19 cellular contexts compared by ENCODE assay signal in genomic region chr2:205245001-205245400, GRCh38.
A peak's percentile ranks its signal among the peaks of the same experiment; 100 is the strongest.
DNase-seq lines count a peak whose midpoint lies in the region; ATAC-seq, FAIRE-seq and TF ChIP-seq lines count a peak whose summit lies in the region.
"Had no signal": no experiment of that assay in that cellular context is flagged by ENCODE, and none has a peak within 500 bp of the region (broad histone marks: within the 10 kb centered on the region; RNA-seq: fewer than 3 reads in every experiment).

No MANE protein-coding gene starts in this region.

- peak overlapping the region; percentile 4 for H2AFZ ChIP-seq in GM23248
- no peak overlapping the region for H2AFZ ChIP-seq in endothelial cell of umbilical vein (ENCODE audit: low read depth, low read length)

- H3K27ac ChIP-seq in GM23248 = peak overlapping the region; percentile 42
- H3K27ac ChIP-seq in endothelial cell of umbilical vein (ENCODE audit: insufficient read depth, low read depth, low read length) = no peak overlapping the region
- no peak overlapping the region for H3K27ac ChIP-seq in right cardiac atrium (ENCODE audit: low read length)
- H3K27ac ChIP-seq: Peyer's patch had no signal

- dilution Hi-C loops in endothelial cell of umbilical vein (cut with MboI; ENCODE audit: extremely low pct_ligation_motif_present, low sequenced_read_pairs) = no loop called here

- no peaks in the 10 kb centered on the region for H3K9me2 ChIP-seq in GM23248 (ENCODE audit: insufficient read depth)

- H3K4me3 ChIP-seq in GM23248 (peak overlapping the region; percentile 15; the same call in 1 of the 2 replicates), endothelial cell of umbilical vein (replicated peaks in 1 of 3; ENCODE audit: insufficient read depth in 1 of 3, low read depth in 1 of 3, low read length in 3 of 3) (no peak overlapping the region), right cardiac atrium (ENCODE audit: low read length) (no peak overlapping the region)
- H3K4me3 ChIP-seq: HAP-1, Peyer's patch had no signal

- peaks cover 19% of the 10 kb centered on the region for H3K4me1 ChIP-seq in GM23248 (ENCODE audit: insufficient read depth)
- peaks cover 9% of the 10 kb centered on the region for H3K4me1 ChIP-seq in endothelial cell of umbilical vein (ENCODE audit: control insufficient read depth, extremely low read depth, insufficient read depth, low read length)
- H3K4me1 ChIP-seq in right cardiac atrium (ENCODE audit: control insufficient read depth, insufficient read depth, low read length) = no peaks in the 10 kb centered on the region
- H3K4me1 ChIP-seq: Caco-2, HAP-1, Peyer's patch had no signal

- H3K9me3 ChIP-seq in GM23248 (ENCODE audit: low read depth) (no peaks in the 10 kb centered on the region), endothelial cell of umbilical vein (replicated peaks; ENCODE audit: control insufficient read depth, insufficient read depth, low read length) (no peaks in the 10 kb centered on the region), right cardiac atrium (ENCODE audit: control insufficient read depth, low read length) (no peaks in the 10 kb centered on the region)
- H3K9me3 ChIP-seq: Caco-2, HAP-1, Peyer's patch had no signal

- POLR2A ChIA-PET in endothelial cell of umbilical vein (lab: Charles Lee) = no interaction called here

- FAIRE-seq in endothelial cell of umbilical vein (lab: Jason Lieb, UNC) (no peak), D721Med (lab: Jason Lieb, UNC) (no peak), urothelium cell line (lab: Jason Lieb, UNC) (no peak)

- H3K36me3 ChIP-seq in GM23248 (ENCODE audit: low read depth) (no peaks in the 10 kb centered on the region), endothelial cell of umbilical vein (ENCODE audit: control insufficient read depth in 2 of 2, extremely low read depth in 1 of 2, insufficient read depth in 2 of 2, low read length in 2 of 2) (no peaks in the 10 kb centered on the region)
- H3K36me3 ChIP-seq: HAP-1, Peyer's patch had no signal

- DNase-seq in GM23248 = peak; percentile 28
- peak; percentile 22 for DNase-seq in endothelial cell of umbilical vein (ENCODE audit: low read depth, low spot score)
- DNase-seq in right cardiac atrium = peak in 2 of 3 donors; percentile 34 to 75
- no peak for DNase-seq in sciatic nerve (ENCODE audit: low spot score)
- DNase-seq in omental fat pad (ENCODE audit: low spot score) = no peak
- DNase-seq in D721Med (ENCODE audit: insufficient read length, low spot score) = no peak
- DNase-seq in urothelium cell line (ENCODE audit: low spot score) = no peak
- DNase-seq: ACHN; Caco-2; CD4-positive, CD25-positive, alpha-beta regulatory T cell; Kasumi-1; MM.1S; NCI-H1092 treated with DMSO at 0.1 percent for 48 hours; NCI-H1694; NCI-H510A treated with DMSO at 0.1 percent for 48 hours; Peyer's patch; SHP77 had no signal

- no TSS peak for BruUV-seq in endothelial cell of umbilical vein (replicated peaks; lab: Mats Ljungman, UMichigan)

- H3K27me3 ChIP-seq in GM23248 (replicated peaks; ENCODE audit: insufficient read depth) (no peaks in the 10 kb centered on the region), endothelial cell of umbilical vein (ENCODE audit: control insufficient read depth in 2 of 2, insufficient read depth in 2 of 2, low read length in 2 of 2) (no peaks in the 10 kb centered on the region), right cardiac atrium (ENCODE audit: control insufficient read depth, insufficient read depth) (no peaks in the 10 kb centered on the region)
- H3K27me3 ChIP-seq: Peyer's patch had no signal

- H3K9ac ChIP-seq in GM23248 = peak overlapping the region; percentile 1; the same call in 1 of the 2 replicates
- H3K9ac ChIP-seq in endothelial cell of umbilical vein (replicated peaks; ENCODE audit: extremely low read depth, insufficient read depth, low read length) = no peak overlapping the region

- peak overlapping the region; percentile 55 for H3K4me2 ChIP-seq in GM23248 (ENCODE audit: unreplicated experiment)
- no peak overlapping the region for H3K4me2 ChIP-seq in endothelial cell of umbilical vein (ENCODE audit: insufficient read depth, low read length)

- 19 to 30% methylated on average over 3 of the region's 3 CpGs for WGBS in GM23248 (ENCODE audit: low coverage in 1 of 2, low lambda C conversion rate in 2 of 2, missing lambda C conversion rate in 2 of 2), 2 experiments
- WGBS in right cardiac atrium = 51% methylated on average over 3 of the region's 3 CpGs

- H4K20me1 ChIP-seq in GM23248 (ENCODE audit: insufficient read depth) (no peaks in the 10 kb centered on the region), endothelial cell of umbilical vein (replicated peaks; ENCODE audit: control insufficient read depth, extremely low read depth, insufficient read depth, low read length) (no peaks in the 10 kb centered on the region)

- CTCF ChIA-PET in endothelial cell of umbilical vein (lab: Charles Lee) = no interaction called here

- TF ChIP-seq POLR2A in endothelial cell of umbilical vein (IDR thresholded peaks at IDR 0.05; ENCODE audit: low read depth, low read length) = no peak

- no peaks in the 10 kb centered on the region for H3K79me2 ChIP-seq in GM23248 (ENCODE audit: insufficient read depth)
- no peaks in the 10 kb centered on the region for H3K79me2 ChIP-seq in endothelial cell of umbilical vein (ENCODE audit: control insufficient read depth, insufficient read depth, low read length)

- in situ Hi-C loops in GM23248 (cut with MboI) = no loop called here

- intact Hi-C loops in endothelial cell of umbilical vein (cut with micrococcal nuclease) = no loop called here
- intact Hi-C loops in right cardiac atrium (cut with DNase I) = no loop called here
- intact Hi-C loops in sciatic nerve (cut with DNase I) = no loop called here

- TF ChIP-seq CTCF in endothelial cell of umbilical vein (IDR thresholded peaks at IDR 0.05; ENCODE audit: extremely low read depth in 1 of 2, insufficient read depth in 1 of 2, low read depth in 1 of 2, low read length in 2 of 2) (no peak), omental fat pad (IDR thresholded peaks at IDR 0.05) (no peak), D721Med (IDR thresholded peaks at IDR 0.05; ENCODE audit: insufficient read depth, missing control alignments) (no peak)

- no peaks in the 10 kb centered on the region for H3K9me1 ChIP-seq in endothelial cell of umbilical vein (replicated peaks; ENCODE audit: control insufficient read depth, extremely low read depth, insufficient read depth, low read length)

- ATAC-seq in right cardiac atrium (peak; percentile 63 to 70), sciatic nerve (peak; percentile 58), omental fat pad (ENCODE audit: low FRiP score) (no peak), HG02642 (IDR thresholded peaks at IDR 0.05; ENCODE audit: poor library complexity, unreplicated experiment) (no peak)

- H3F3A ChIP-seq in GM23248 (ENCODE audit: insufficient read depth) = peaks cover 18% of the 10 kb centered on the region; the same call in 1 of the 2 replicates

TF ChIP-seq in endothelial cell of umbilical vein, 7 proteins besides CTCF, POLR2A, EP300 and RAD21:
- TF ChIP-seq POLR2AphosphoS5 (IDR thresholded peaks at IDR 0.05; ENCODE audit: insufficient read depth, low read depth, low read length) = no peak
- TF ChIP-seq MYC (IDR thresholded peaks at IDR 0.05; ENCODE audit: low read depth, low read length) = no peak
- TF ChIP-seq FOS (IDR thresholded peaks at IDR 0.05; ENCODE audit: borderline replicate concordance, insufficient read depth, low read length) = no peak
- no peak for TF ChIP-seq EZH2 (IDR thresholded peaks at IDR 0.05; ENCODE audit: borderline replicate concordance, low read depth, low read length, severe bottlenecking)
- TF ChIP-seq GATA2 (IDR thresholded peaks at IDR 0.05; ENCODE audit: insufficient read depth, insufficient read length, low read depth, low read length) = no peak
- TF ChIP-seq, protein P1, sequence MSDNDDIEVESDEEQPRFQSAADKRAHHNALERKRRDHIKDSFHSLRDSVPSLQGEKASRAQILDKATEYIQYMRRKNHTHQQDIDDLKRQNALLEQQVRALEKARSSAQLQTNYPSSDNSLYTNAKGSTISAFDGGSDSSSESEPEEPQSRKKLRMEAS (IDR thresholded peaks at IDR 0.05; ENCODE audit: insufficient read depth, insufficient read length) = no peak
- TF ChIP-seq JUN (IDR thresholded peaks at IDR 0.05; ENCODE audit: borderline replicate concordance, insufficient read depth, insufficient read length, low read depth) = no peak
TF ChIP-seq in endothelial cell of umbilical vein: peak in this region for 0.

Comparison
In these comparisons a context has a peak if more than half of its experiments do, and no peak if none do; other contexts are left out.
1. DNase-seq: peak in GM23248 (single experiment), endothelial cell of umbilical vein (single experiment) and right cardiac atrium (2 of 3); none in sciatic nerve (single experiment), omental fat pad (single experiment), D721Med (single experiment) and urothelium cell line (single experiment).
2. ATAC-seq: peak in right cardiac atrium (2 of 2) and sciatic nerve (single experiment); none in omental fat pad (single experiment) and HG02642 (single experiment).